ENCODE assay signal across 22 cellular contexts in the genomic region with DNA sequence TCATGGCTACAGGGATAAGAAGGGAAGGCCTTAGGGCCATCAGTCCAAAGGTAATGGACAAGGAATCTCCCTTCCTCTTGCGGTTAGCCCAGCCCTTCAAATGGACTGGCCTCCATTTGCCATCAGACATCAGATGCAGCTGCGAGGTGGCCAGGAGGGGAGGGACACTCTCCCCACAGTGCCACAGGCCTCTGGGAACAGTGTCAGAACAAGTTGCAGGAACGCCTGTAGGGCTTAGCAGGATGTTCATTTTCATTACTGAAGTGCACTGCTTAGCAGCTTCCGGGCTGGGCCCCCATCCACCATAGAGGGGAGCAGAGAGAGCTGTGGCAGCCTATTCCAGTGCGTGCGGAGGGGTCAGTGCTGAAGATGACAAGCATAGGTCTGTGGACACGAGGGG.
A peak's percentile ranks its signal among the peaks of the same experiment; 100 is the strongest.
DNase-seq lines count a peak whose midpoint lies in the region; ATAC-seq and TF ChIP-seq lines count a peak whose summit lies in the region.
"Had no signal": no experiment of that assay in that cellular context is flagged by ENCODE, and none has a peak within 500 bp of the region (broad histone marks: within the 10 kb centered on the region; RNA-seq: fewer than 3 reads in every experiment).

No MANE protein-coding gene starts in this region.

- no peak overlapping the region for H2AK5ac ChIP-seq in mesenchymal stem cell (ENCODE audit: low read length, severe bottlenecking)

- peaks cover 36% of the 10 kb centered on the region for H3K4me1 ChIP-seq in A673 (ENCODE audit: insufficient read depth, low read length, poor library complexity, severe bottlenecking)
- H3K4me1 ChIP-seq in BLaER1 treated with 17β-estradiol and CSF1 and Interleukin-3, amounts not matched to agents 10 nM and 100 nM: peaks cover 21 to 81% (median 53%) of the 10 kb centered on the region in 10 experiments
- H3K4me1 ChIP-seq in mesenchymal stem cell (ENCODE audit: control insufficient read depth, insufficient read depth, low read depth, low read length): peaks cover 11% of the 10 kb centered on the region
- H3K4me1 ChIP-seq in mucosa of descending colon (ENCODE audit: low read depth): peaks cover 13% of the 10 kb centered on the region
- peaks cover 17% of the 10 kb centered on the region for H3K4me1 ChIP-seq in lower lobe of right lung
- H3K4me1 ChIP-seq: parathyroid adenoma had no signal

- peaks cover 0 to 100% (median 86%) of the 10 kb centered on the region in 11 experiments; a peak in 19 of 22 replicates for H4K20me1 ChIP-seq in BLaER1 treated with 17β-estradiol and CSF1 and Interleukin-3, amounts not matched to agents 10 nM and 100 nM

- POLR2A ChIA-PET in A673 (lab: Charles Lee; ENCODE audit: low non-redundant PET): no interaction called here

- peak overlapping the region; percentile 45 for H4K8ac ChIP-seq in mesenchymal stem cell (ENCODE audit: low read length)

- ATAC-seq in mucosa of descending colon: no peak
- ATAC-seq in lower lobe of right lung: no peak
- ATAC-seq: effector memory CD8-positive, alpha-beta T cell; WTC11 had no signal

- H3K36me3 ChIP-seq in A673 (ENCODE audit: insufficient read depth, low read length, poor library complexity, severe bottlenecking) (no peaks in the 10 kb centered on the region), mesenchymal stem cell (ENCODE audit: control insufficient read depth in 1 of 2, insufficient read depth in 2 of 2, low read depth in 1 of 2, low read length in 2 of 2) (peaks cover 5 to 11% of the 10 kb centered on the region in 2 experiments), mucosa of descending colon (ENCODE audit: low read depth) (no peaks in the 10 kb centered on the region), lower lobe of right lung (peaks cover 3% of the 10 kb centered on the region)
- H3K36me3 ChIP-seq in BLaER1 treated with 17β-estradiol and CSF1 and Interleukin-3, amounts not matched to agents 10 nM and 100 nM: peaks cover 4 to 96% (median 54%) of the 10 kb centered on the region in 11 experiments; a peak in 18 of 22 replicates
- H3K36me3 ChIP-seq: right atrium auricular region, upper lobe of left lung had no signal

- H2BK12ac ChIP-seq in mesenchymal stem cell (ENCODE audit: low read length in 2 of 2): no peak overlapping the region

- no peak overlapping the region for H2BK120ac ChIP-seq in mesenchymal stem cell (ENCODE audit: low read depth, low read length)

- peaks cover 47% of the 10 kb centered on the region for H3K79me1 ChIP-seq in mesenchymal stem cell (replicated peaks; ENCODE audit: low read length, poor library complexity, severe bottlenecking)

- no peak overlapping the region for H3K4me3 Mint-ChIP-seq in activated T-helper 2 cell treated with anti-CD3 and anti-CD28 coated beads, Interferon-gamma antibody, Interleukin-2, Interleukin-4, amounts not matched to agents 10 μg/mL and 5 μg/mL and 100 μg/mL, durations not matched to agents 14 hours and 24 hours and 36 hours (ENCODE audit: low read depth)
- H3K4me3 Mint-ChIP-seq: effector memory CD8-positive, alpha-beta T cell; nephron; WTC11 had no signal

- CTCF ChIA-PET in A673 (lab: Charles Lee): interaction anchor here (0.6 kb wide), 1 partner anchor 60 kb away, joined by 5 read pairs; no protein-coding TSS in a partner anchor

- H3K4me2 ChIP-seq in BLaER1 treated with 17β-estradiol and CSF1 and Interleukin-3, amounts not matched to agents 10 nM and 100 nM: peak overlapping the region in 8 of 11 experiments; percentile 2 to 32 (median 23); a peak in 12 of 22 replicates
- no peak overlapping the region for H3K4me2 ChIP-seq in mesenchymal stem cell (ENCODE audit: low read length, poor library complexity, severe bottlenecking)

- no peak overlapping the region for H3K14ac ChIP-seq in mesenchymal stem cell (ENCODE audit: low read length in 2 of 2)

- intact Hi-C loops in A673 (cut with micrococcal nuclease; ENCODE audit: unreplicated experiment) (no loop called here), mucosa of descending colon (cut with DNase I, micrococcal nuclease) (no loop called here), posterior vena cava (cut with DNase I) (no loop called here), lower lobe of right lung (cut with DNase I) (no loop called here)
- intact Hi-C loops in activated T-helper 2 cell treated with anti-CD3 and anti-CD28 coated beads, Interferon-gamma antibody, Interleukin-2, Interleukin-4, amounts not matched to agents 10 μg/mL and 5 μg/mL and 100 μg/mL, durations not matched to agents 14 hours and 24 hours and 36 hours (cut with micrococcal nuclease): no loop called here

- no peaks in the 10 kb centered on the region for H3K27me3 Mint-ChIP-seq in activated T-helper 2 cell treated with anti-CD3 and anti-CD28 coated beads, Interferon-gamma antibody, Interleukin-2, Interleukin-4, amounts not matched to agents 10 μg/mL and 5 μg/mL and 100 μg/mL, durations not matched to agents 14 hours and 24 hours and 36 hours (ENCODE audit: low read depth)
- H3K27me3 Mint-ChIP-seq: effector memory CD8-positive, alpha-beta T cell had no signal

- H3K4me1 Mint-ChIP-seq in activated T-helper 2 cell treated with anti-CD3 and anti-CD28 coated beads, Interferon-gamma antibody, Interleukin-2, Interleukin-4, amounts not matched to agents 10 μg/mL and 5 μg/mL and 100 μg/mL, durations not matched to agents 14 hours and 24 hours and 36 hours (ENCODE audit: low read depth): peaks cover 12% of the 10 kb centered on the region

- no peak overlapping the region for H2BK5ac ChIP-seq in mesenchymal stem cell (ENCODE audit: low read depth, low read length, poor library complexity, severe bottlenecking)

- H3K27ac ChIP-seq in A673 (ENCODE audit: low read depth, low read length, poor library complexity, severe bottlenecking): peak overlapping the region; percentile 31
- peak overlapping the region in 2 of 11 experiments; percentile 11 to 13; a peak in 1 of 22 replicates for H3K27ac ChIP-seq in BLaER1 treated with 17β-estradiol and CSF1 and Interleukin-3, amounts not matched to agents 10 nM and 100 nM
- no peak overlapping the region for H3K27ac ChIP-seq in mesenchymal stem cell (ENCODE audit: low read length, poor library complexity, severe bottlenecking)
- no peak overlapping the region for H3K27ac ChIP-seq in lower lobe of right lung
- H3K27ac ChIP-seq: parathyroid adenoma had no signal

- H3K9ac ChIP-seq in BLaER1 treated with 17β-estradiol and CSF1 and Interleukin-3, amounts not matched to agents 10 nM and 100 nM: no peak overlapping the region; a peak in 1 of 22 replicates
- no peak overlapping the region for H3K9ac ChIP-seq in mesenchymal stem cell (ENCODE audit: low read length)
- H3K9ac ChIP-seq: parathyroid adenoma had no signal

- no peaks in the 10 kb centered on the region for H3K27me3 ChIP-seq in A673 (replicated peaks; ENCODE audit: insufficient read depth, low read depth, low read length, poor library complexity)
- no peaks in the 10 kb centered on the region for H3K27me3 ChIP-seq in BLaER1 treated with 17β-estradiol and CSF1 and Interleukin-3, amounts not matched to agents 10 nM and 100 nM
- H3K27me3 ChIP-seq in mesenchymal stem cell (ENCODE audit: control insufficient read depth in 1 of 2, insufficient read depth in 1 of 2, low read length in 2 of 2): no peaks in the 10 kb centered on the region
- no peaks in the 10 kb centered on the region for H3K27me3 ChIP-seq in lower lobe of right lung (ENCODE audit: low read depth)
- H3K27me3 ChIP-seq: right atrium auricular region, upper lobe of left lung had no signal

- H3K4me3 ChIP-seq in A673 (ENCODE audit: low read depth, low read length, poor library complexity, severe bottlenecking) (no peak overlapping the region), mesenchymal stem cell (ENCODE audit: insufficient read depth in 1 of 2, low read depth in 1 of 2, low read length in 2 of 2) (no peak overlapping the region), mucosa of descending colon (no peak overlapping the region), lower lobe of right lung (no peak overlapping the region)
- H3K4me3 ChIP-seq in BLaER1 treated with 17β-estradiol and CSF1 and Interleukin-3, amounts not matched to agents 10 nM and 100 nM: no peak overlapping the region
- H3K4me3 ChIP-seq: right atrium auricular region, upper lobe of left lung had no signal

- no peak overlapping the region for H3K18ac ChIP-seq in mesenchymal stem cell (ENCODE audit: low read depth in 1 of 2, low read length in 2 of 2)

- no peak overlapping the region for H3K4ac ChIP-seq in mesenchymal stem cell (ENCODE audit: low read depth in 1 of 2, low read length in 2 of 2)

- no peak for TF ChIP-seq CTCF in A673 (conservative IDR thresholded peaks at IDR 0.05; ENCODE audit: low read depth, low read length)
- no peak for TF ChIP-seq CTCF in mucosa of descending colon (IDR thresholded peaks at IDR 0.05)
- TF ChIP-seq CTCF in lower lobe of right lung (IDR thresholded peaks at IDR 0.05): no peak

- H3K9me3 ChIP-seq in A673 (ENCODE audit: low read depth, low read length, poor library complexity, severe bottlenecking) (no peaks in the 10 kb centered on the region), mesenchymal stem cell (ENCODE audit: control insufficient read depth, low read length) (no peaks in the 10 kb centered on the region), mucosa of descending colon (no peaks in the 10 kb centered on the region), lower lobe of right lung (no peaks in the 10 kb centered on the region)
- no peaks in the 10 kb centered on the region for H3K9me3 ChIP-seq in BLaER1 treated with 17β-estradiol and CSF1 and Interleukin-3, amounts not matched to agents 10 nM and 100 nM (replicated peaks in 1 of 11)
- H3K9me3 ChIP-seq: right atrium auricular region, upper lobe of left lung had no signal

- 93% methylated on average over 7 of the region's 7 CpGs for WGBS in mesenchymal stem cell

- no peak overlapping the region for H4K91ac ChIP-seq in mesenchymal stem cell (ENCODE audit: low read length)

- H3K27ac Mint-ChIP-seq in activated T-helper 2 cell treated with anti-CD3 and anti-CD28 coated beads, Interferon-gamma antibody, Interleukin-2, Interleukin-4, amounts not matched to agents 10 μg/mL and 5 μg/mL and 100 μg/mL, durations not matched to agents 14 hours and 24 hours and 36 hours: peak overlapping the region; percentile 19
- H3K27ac Mint-ChIP-seq: nephron had no signal

- H3K23ac ChIP-seq in mesenchymal stem cell (ENCODE audit: low read length in 2 of 2): no peak overlapping the region

- no peaks in the 10 kb centered on the region for H3K36me3 Mint-ChIP-seq in activated T-helper 2 cell treated with anti-CD3 and anti-CD28 coated beads, Interferon-gamma antibody, Interleukin-2, Interleukin-4, amounts not matched to agents 10 μg/mL and 5 μg/mL and 100 μg/mL, durations not matched to agents 14 hours and 24 hours and 36 hours (ENCODE audit: low read depth)
- H3K36me3 Mint-ChIP-seq: WTC11 had no signal

- BruUV-seq in A673 (replicated peaks; lab: Mats Ljungman, UMichigan): no TSS peak

- DNase-seq in A673 (ENCODE audit: low spot score) (no peak), mesenchymal stem cell (no peak), mucosa of descending colon (no peak), posterior vena cava (ENCODE audit: low spot score) (no peak), lower lobe of right lung (no peak)
- no peak for DNase-seq in activated T-helper 2 cell treated with anti-CD3 and anti-CD28 coated beads, Interferon-gamma antibody, Interleukin-2, Interleukin-4, amounts not matched to agents 10 μg/mL and 5 μg/mL and 100 μg/mL, durations not matched to agents 14 hours and 24 hours and 36 hours (ENCODE audit: low spot score)
- DNase-seq: activated effector memory CD4-positive, alpha-beta T cell treated with Interleukin-2 at 50 U/mL for 16 hours; amniotic stem cell; effector memory CD8-positive, alpha-beta T cell; EL; foreskin fibroblast; KG1; NCI-H1436; NCI-H82; RPMI8226; stimulated activated CD4-positive, alpha-beta T cell treated with anti-CD3 and anti-CD28 coated beads, Interleukin-2, amount 100 ng/mL, for 48 hours; upper lobe of left lung had no signal

- no peak overlapping the region for H2AFZ ChIP-seq in mesenchymal stem cell (ENCODE audit: low read depth, low read length)
- H2AFZ ChIP-seq: parathyroid adenoma had no signal

- no peaks in the 10 kb centered on the region for H3K9me3 Mint-ChIP-seq in activated T-helper 2 cell treated with anti-CD3 and anti-CD28 coated beads, Interferon-gamma antibody, Interleukin-2, Interleukin-4, amounts not matched to agents 10 μg/mL and 5 μg/mL and 100 μg/mL, durations not matched to agents 14 hours and 24 hours and 36 hours
- H3K9me3 Mint-ChIP-seq: effector memory CD8-positive, alpha-beta T cell; nephron; WTC11 had no signal

- H2BK15ac ChIP-seq in mesenchymal stem cell (ENCODE audit: low read depth, poor library complexity, severe bottlenecking): peak overlapping the region; percentile 65
